17 cellular contexts compared by ENCODE assay signal in genomic region chr13:82565191-82565590, GRCh38.
DNase-seq lines count a peak whose midpoint lies in the region; ATAC-seq, FAIRE-seq and TF ChIP-seq lines count a peak whose summit lies in the region.
"Had no signal": no experiment of that assay in that cellular context is flagged by ENCODE, and none has a peak within 500 bp of the region (broad histone marks: within the 10 kb centered on the region; RNA-seq: fewer than 3 reads in every experiment).

No MANE protein-coding gene starts in this region.

- FAIRE-seq in small intestine (lab: Jason Lieb, UNC), result no peak
- FAIRE-seq: G401.6, GM12891, HepG2 had no signal

- CTCF ChIA-PET in WTC11 (lab: Charles Lee), result no interaction called here

- 54 to 76% (median 66%) methylated on average over 7 of the region's 7 CpGs for WGBS in small intestine, 3 donors
- 79 to 91% (median 84%) methylated on average over 7 of the region's 7 CpGs for WGBS in spleen, 5 donors

- no peaks in the 10 kb centered on the region for H3K27me3 ChIP-seq in GM23338 (ENCODE audit: insufficient read depth)
- no peaks in the 10 kb centered on the region for H3K27me3 ChIP-seq in small intestine (ENCODE audit: control insufficient read depth in 2 of 2, insufficient read depth in 2 of 2, low read length in 2 of 2)
- no peaks in the 10 kb centered on the region for H3K27me3 ChIP-seq in spleen (replicated peaks in 1 of 7)
- H3K27me3 ChIP-seq: BLaER1 treated with 17β-estradiol and CSF1 and Interleukin-3, amounts not matched to agents 10 nM and 100 nM had no signal

- intact Hi-C loops in spleen (cut with DNase I; ENCODE audit: low total_unique reads), result no loop called here
- intact Hi-C loops in activated CD4-positive, alpha-beta T cell treated with anti-CD3 and anti-CD28 coated beads, Interleukin-2, amount 10 ng/mL, durations not matched to agents 24 days and 14 days (cut with micrococcal nuclease), result no loop called here

- TF ChIP-seq POLR2A in spleen (IDR thresholded peaks at IDR 0.05), result no peak

- ATAC-seq in GM23338, result no peak
- no peak for ATAC-seq in WTC11
- ATAC-seq: HepG2 had no signal

- no peaks in the 10 kb centered on the region for H3K9me2 ChIP-seq in GM23338 (ENCODE audit: insufficient read depth)

- H3K4me3 ChIP-seq in GM23338 (no peak overlapping the region), small intestine (ENCODE audit: low read depth in 1 of 2, low read length in 2 of 2) (no peak overlapping the region), spleen (no peak overlapping the region)
- H3K4me3 ChIP-seq: BLaER1 treated with 17β-estradiol and CSF1 and Interleukin-3, amounts not matched to agents 10 nM and 100 nM had no signal

- no peaks in the 10 kb centered on the region for H3F3A ChIP-seq in GM23338 (replicated peaks; ENCODE audit: low read depth)

- H3K9me3 Mint-ChIP-seq in GM23338 (peaks cover 8% of the 10 kb centered on the region), WTC11 (peaks cover 2% of the 10 kb centered on the region)
- no peaks in the 10 kb centered on the region for H3K9me3 Mint-ChIP-seq in activated CD4-positive, alpha-beta T cell treated with anti-CD3 and anti-CD28 coated beads, Interleukin-2, amount 10 ng/mL, durations not matched to agents 24 days and 14 days
- H3K9me3 Mint-ChIP-seq: HFFc6 had no signal

- no peak overlapping the region for H3K27ac ChIP-seq in GM23338 (ENCODE audit: low read depth)
- no peak overlapping the region for H3K27ac ChIP-seq in small intestine (ENCODE audit: low read depth in 1 of 2, low read length in 1 of 2)
- no peak overlapping the region for H3K27ac ChIP-seq in spleen
- H3K27ac ChIP-seq: BLaER1 treated with 17β-estradiol and CSF1 and Interleukin-3, amounts not matched to agents 10 nM and 100 nM had no signal

- H3K4me1 Mint-ChIP-seq in GM23338, result no peaks in the 10 kb centered on the region
- H3K4me1 Mint-ChIP-seq in WTC11, result peaks cover 3% of the 10 kb centered on the region; the same call in 1 of the 2 replicates
- no peaks in the 10 kb centered on the region for H3K4me1 Mint-ChIP-seq in activated CD4-positive, alpha-beta T cell treated with anti-CD3 and anti-CD28 coated beads, Interleukin-2, amount 10 ng/mL, durations not matched to agents 24 days and 14 days
- H3K4me1 Mint-ChIP-seq: CD4-positive, CD25-positive, alpha-beta regulatory T cell had no signal

- H3K36me3 ChIP-seq in GM23338 (ENCODE audit: insufficient read depth) (no peaks in the 10 kb centered on the region), small intestine (ENCODE audit: control insufficient read depth in 2 of 2, insufficient read depth in 2 of 2, low read length in 2 of 2) (no peaks in the 10 kb centered on the region), spleen (no peaks in the 10 kb centered on the region)
- H3K36me3 ChIP-seq: BLaER1 treated with 17β-estradiol and CSF1 and Interleukin-3, amounts not matched to agents 10 nM and 100 nM had no signal

- POLR2A ChIA-PET in WTC11 (lab: Charles Lee), result no interaction called here

- H3K4me1 ChIP-seq in GM23338 (ENCODE audit: insufficient read depth), result no peaks in the 10 kb centered on the region
- H3K4me1 ChIP-seq in small intestine (ENCODE audit: control insufficient read depth in 2 of 2, insufficient read depth in 1 of 2, low read depth in 1 of 2, low read length in 1 of 2), result no peaks in the 10 kb centered on the region
- no peaks in the 10 kb centered on the region for H3K4me1 ChIP-seq in spleen
- H3K4me1 ChIP-seq: BLaER1 treated with 17β-estradiol and CSF1 and Interleukin-3, amounts not matched to agents 10 nM and 100 nM had no signal

- no peak overlapping the region for H3K27ac Mint-ChIP-seq in GM23338
- H3K27ac Mint-ChIP-seq in WTC11, result no peak overlapping the region
- no peak overlapping the region for H3K27ac Mint-ChIP-seq in activated CD4-positive, alpha-beta T cell treated with anti-CD3 and anti-CD28 coated beads, Interleukin-2, amount 10 ng/mL, durations not matched to agents 24 days and 14 days
- H3K27ac Mint-ChIP-seq: CD4-positive, CD25-positive, alpha-beta regulatory T cell; HFFc6 had no signal

- DNase-seq in GM23338 (ENCODE audit: low spot score), result peak; percentile 3
- DNase-seq in RPMI7951 (ENCODE audit: low read depth), result peak; percentile 6
- DNase-seq in WTC11 (ENCODE audit: low spot score), result peak; percentile 12
- peak; percentile 52 for DNase-seq in small intestine
- no peak for DNase-seq in T-helper 1 cell
- no peak for DNase-seq in spleen
- no peak for DNase-seq in activated CD4-positive, alpha-beta T cell treated with anti-CD3 and anti-CD28 coated beads, Interleukin-2, amount 10 ng/mL, durations not matched to agents 24 days and 14 days
- DNase-seq: ACHN; CD4-positive, CD25-positive, alpha-beta regulatory T cell; DMS79; EL; HCEC 1CT; HFFc6 had no signal

- H3K4me3 Mint-ChIP-seq in GM23338 (no peak overlapping the region), WTC11 (no peak overlapping the region)
- no peak overlapping the region for H3K4me3 Mint-ChIP-seq in activated CD4-positive, alpha-beta T cell treated with anti-CD3 and anti-CD28 coated beads, Interleukin-2, amount 10 ng/mL, durations not matched to agents 24 days and 14 days
- H3K4me3 Mint-ChIP-seq: CD4-positive, CD25-positive, alpha-beta regulatory T cell; HFFc6 had no signal

- peak overlapping the region; percentile 24; the same call in 1 of the 2 replicates for H2AFZ ChIP-seq in GM23338

- no peaks in the 10 kb centered on the region for H3K79me2 ChIP-seq in GM23338 (replicated peaks; ENCODE audit: insufficient read depth)

- H3K36me3 Mint-ChIP-seq in GM23338 (ENCODE audit: low read depth) (peaks cover 1% of the 10 kb centered on the region; the same call in 1 of the 3 replicates), WTC11 (no peaks in the 10 kb centered on the region)
- H3K36me3 Mint-ChIP-seq in activated CD4-positive, alpha-beta T cell treated with anti-CD3 and anti-CD28 coated beads, Interleukin-2, amount 10 ng/mL, durations not matched to agents 24 days and 14 days (ENCODE audit: low read depth), result no peaks in the 10 kb centered on the region
- H3K36me3 Mint-ChIP-seq: CD4-positive, CD25-positive, alpha-beta regulatory T cell had no signal

- H3K9me3 ChIP-seq in small intestine (ENCODE audit: control insufficient read depth, low read depth), result no peaks in the 10 kb centered on the region
- H3K9me3 ChIP-seq in spleen, result peaks cover 0 to 8% (median 0%) of the 10 kb centered on the region in 8 donors

- no peaks in the 10 kb centered on the region for H4K20me1 ChIP-seq in GM23338 (replicated peaks; ENCODE audit: insufficient read depth)
- H4K20me1 ChIP-seq: BLaER1 treated with 17β-estradiol and CSF1 and Interleukin-3, amounts not matched to agents 10 nM and 100 nM had no signal

- no peak for TF ChIP-seq CTCF in GM23338 (conservative IDR thresholded peaks at IDR 0.05; ENCODE audit: low read depth in 2 of 2)
- no peak for TF ChIP-seq CTCF in WTC11 (IDR thresholded peaks at IDR 0.05)
- no peak for TF ChIP-seq CTCF in spleen (IDR thresholded peaks at IDR 0.05 in 8 of 11, conservative IDR thresholded peaks at IDR 0.05 in 3 of 11)

- H3K27me3 Mint-ChIP-seq in GM23338 (ENCODE audit: insufficient read depth, low read depth, poor library complexity) (no peaks in the 10 kb centered on the region), WTC11 (ENCODE audit: low read depth) (no peaks in the 10 kb centered on the region)
- H3K27me3 Mint-ChIP-seq in activated CD4-positive, alpha-beta T cell treated with anti-CD3 and anti-CD28 coated beads, Interleukin-2, amount 10 ng/mL, durations not matched to agents 24 days and 14 days, result no peaks in the 10 kb centered on the region
- H3K27me3 Mint-ChIP-seq: CD4-positive, CD25-positive, alpha-beta regulatory T cell had no signal

- H3K4me2 ChIP-seq in GM23338, result no peak overlapping the region
- H3K4me2 ChIP-seq: BLaER1 treated with 17β-estradiol and CSF1 and Interleukin-3, amounts not matched to agents 10 nM and 100 nM had no signal

TF ChIP-seq in GM23338, 12 proteins besides CTCF, POLR2A, EP300 and RAD21:
- TF ChIP-seq JUNB (IDR thresholded peaks at IDR 0.05; ENCODE audit: unreplicated experiment) (no peak), POLR2AphosphoS5 (IDR thresholded peaks at IDR 0.05; ENCODE audit: low read depth) (no peak)

TF ChIP-seq in WTC11, 78 proteins besides CTCF, POLR2A, EP300 and RAD21 (continues in another document):
- no peak for TF ChIP-seq E2F1 (CRISPR knock-in tag; IDR thresholded peaks at IDR 0.05)
- TF ChIP-seq ETV6 (CRISPR knock-in tag; IDR thresholded peaks at IDR 0.05), result no peak
- no peak for TF ChIP-seq USF2 (CRISPR knock-in tag; IDR thresholded peaks at IDR 0.05)
- TF ChIP-seq ATF6 (CRISPR knock-in tag; IDR thresholded peaks at IDR 0.05), result no peak
- no peak for TF ChIP-seq ELF4 (CRISPR knock-in tag; IDR thresholded peaks at IDR 0.05; ENCODE audit: low read depth)
- TF ChIP-seq KAT7 (CRISPR knock-in tag; IDR thresholded peaks at IDR 0.05; ENCODE audit: borderline replicate concordance), result no peak

Comparison
In these comparisons a context has a peak if more than half of its experiments do, and no peak if none do; other contexts are left out.
1. DNase-seq: peak in GM23338 (single experiment), RPMI7951 (single experiment), WTC11 (single experiment) and small intestine (single experiment); none in T-helper 1 cell (0 of 5), spleen (single experiment) and activated CD4-positive, alpha-beta T cell treated with anti-CD3 and anti-CD28 coated beads, Interleukin-2, amount 10 ng/mL, durations not matched to agents 24 days and 14 days (single experiment).